Comparison of ENCODE assay signal across 20 cellular contexts in genomic region chr11:64330888-64331287, GRCh38. TPM values are rescaled to one million over a fixed set of nuclear protein-coding genes. Genes with fewer than 3 reads are reported as not detected.
A peak's percentile ranks its signal among the peaks of the same experiment; 100 is the strongest.
DNase-seq lines count a peak whose midpoint lies in the region; ATAC-seq and TF ChIP-seq lines count a peak whose summit lies in the region.
"Had no signal": no experiment of that assay in that cellular context is flagged by ENCODE, and none has a peak within 500 bp of the region (broad histone marks: within the 10 kb centered on the region; RNA-seq: fewer than 3 reads in every experiment).

No MANE protein-coding gene starts in this region.

- DNase-seq in RWPE1 (ENCODE audit: low spot score) = no peak
- no peak for DNase-seq in glutamatergic neuron
- no peak for DNase-seq in coronary artery (ENCODE audit: low spot score)
- DNase-seq: ACHN; activated naive CD4-positive, alpha-beta T cell treated with anti-CD3 and anti-CD28 coated beads, Interleukin-2, amount 50 U/mL, for 16 hours; activated T-cell treated with anti-CD3 and anti-CD28 coated beads, Interleukin-2, amount 50 U/mL, for 72 hours; effector memory CD4-positive, alpha-beta T cell; gastrocnemius medialis; kidney; lower lobe of right lung; NCI-H1694; NCI-H2171 treated with DMSO at 0.1 percent for 48 hours; NCI-H69; T1000 had no signal

- no peak for TF ChIP-seq EP300 in gastroesophageal sphincter (IDR thresholded peaks at IDR 0.05)

- no peaks in the 10 kb centered on the region for H3K36me3 ChIP-seq in gastroesophageal sphincter
- H3K36me3 ChIP-seq: BLaER1, esophagus muscularis mucosa, gastrocnemius medialis, lower lobe of right lung, vagina had no signal

- H3K27ac ChIP-seq in C4-2B (peak overlapping the region; percentile 13), RWPE1 (peak overlapping the region; percentile 98), coronary artery (no peak overlapping the region), gastroesophageal sphincter (no peak overlapping the region)
- H3K27ac ChIP-seq: esophagus muscularis mucosa, gastrocnemius medialis, lower lobe of right lung had no signal

- H3K4me3 ChIP-seq in coronary artery (no peak overlapping the region), gastroesophageal sphincter (no peak overlapping the region)
- H3K4me3 ChIP-seq: BLaER1, esophagus muscularis mucosa, gastrocnemius medialis, lower lobe of right lung, vagina had no signal

- H3K36me3 Mint-ChIP-seq in glutamatergic neuron (ENCODE audit: unreplicated experiment) = peaks cover 4% of the 10 kb centered on the region

- TF ChIP-seq CTCF in C4-2B (conservative IDR thresholded peaks at IDR 0.05) = no peak
- TF ChIP-seq CTCF in RWPE1 (conservative IDR thresholded peaks at IDR 0.05; ENCODE audit: low read depth) = no peak
- no peak for TF ChIP-seq CTCF in glutamatergic neuron (IDR thresholded peaks at IDR 0.05; ENCODE audit: partially characterized antibody, unreplicated experiment)
- TF ChIP-seq CTCF in coronary artery (IDR thresholded peaks at IDR 0.05) = no peak
- no peak for TF ChIP-seq CTCF in gastroesophageal sphincter (IDR thresholded peaks at IDR 0.05)

- 62% methylated on average over 4 of the region's 11 CpGs; no CpG with 5 or more reads in 1 of the 2 donors for WGBS in gastroesophageal sphincter (ENCODE audit: low coverage in 1 of 2), 2 donors

- H3K9me3 Mint-ChIP-seq in glutamatergic neuron (ENCODE audit: unreplicated experiment) = peaks cover 18% of the 10 kb centered on the region
- H3K9me3 Mint-ChIP-seq: activated T-cell treated with anti-CD3 and anti-CD28 coated beads, Interleukin-2, amount 50 U/mL, for 72 hours had no signal

- CTCF ChIA-PET in RWPE1 (lab: Yijun Ruan, JAX) = interaction anchor here (0.6 to 2.6 kb wide), 4 partner anchors 11 to 561 kb away, joined by 4 to 34 read pairs (median 16); partner anchors contain the start of genes PRDX5 and TRMT112

- H3K9me3 ChIP-seq in gastroesophageal sphincter = no peaks in the 10 kb centered on the region
- H3K9me3 ChIP-seq: BLaER1, esophagus muscularis mucosa, gastrocnemius medialis, lower lobe of right lung, vagina had no signal

- H3K4me1 Mint-ChIP-seq in glutamatergic neuron (ENCODE audit: low read depth, unreplicated experiment) = peaks cover 13% of the 10 kb centered on the region

- H3K27me3 ChIP-seq in gastroesophageal sphincter = peaks cover 3% of the 10 kb centered on the region
- H3K27me3 ChIP-seq: BLaER1, esophagus muscularis mucosa, gastrocnemius medialis, vagina had no signal

- POLR2A ChIA-PET in RWPE1 (lab: Yijun Ruan, JAX; ENCODE audit: low non-redundant PET) = interaction anchor here (2.2 kb wide), 1 partner anchor 13 kb away, joined by 17 read pairs; the partner anchor contains the start of genes PRDX5 and TRMT112

- H3K27ac Mint-ChIP-seq in glutamatergic neuron (ENCODE audit: unreplicated experiment) = no peak overlapping the region

- peaks cover 14% of the 10 kb centered on the region for H3K27me3 Mint-ChIP-seq in glutamatergic neuron (ENCODE audit: unreplicated experiment)

- peaks cover 0 to 7% (median 0%) of the 10 kb centered on the region in 3 donors for H3K4me1 ChIP-seq in gastroesophageal sphincter

- ATAC-seq in gastroesophageal sphincter (no peak), GM19023 (IDR thresholded peaks at IDR 0.05; ENCODE audit: unreplicated experiment) (no peak)
- ATAC-seq: gastrocnemius medialis had no signal

- no peak for TF ChIP-seq POLR2A in gastroesophageal sphincter (IDR thresholded peaks at IDR 0.05)

- peak overlapping the region; percentile 42 for H3K4me3 Mint-ChIP-seq in glutamatergic neuron (ENCODE audit: unreplicated experiment)

RNA-seq across cellular contexts. Expression of gene CCDC88B, which starts 9.1 kb away (rescaled TPM):
- 83.6 TPM for total RNA-seq in glutamatergic neuron (ENCODE audit: unreplicated experiment)
- total RNA-seq in gastroesophageal sphincter = 1 to 10 TPM; 7.6 to 9.4 (median 8.5) TPM

RNA-seq across cellular contexts. Expression of gene PRDX5, which starts 13.0 kb away (rescaled TPM):
- total RNA-seq in glutamatergic neuron (ENCODE audit: unreplicated experiment) = 418 TPM
- 100 to 1,000 TPM; 179 to 260 (median 181) TPM for total RNA-seq in gastroesophageal sphincter

RNA-seq across cellular contexts. Expression of gene TRMT112, which starts 13.5 kb away (rescaled TPM):
- total RNA-seq in glutamatergic neuron (ENCODE audit: unreplicated experiment) (93.1 TPM), gastroesophageal sphincter (100 to 1,000 TPM; 180 to 267 (median 218) TPM)

RNA-seq across cellular contexts. Expression of gene ESRRA, which starts 25.6 kb away (rescaled TPM):
- 69.9 TPM for total RNA-seq in glutamatergic neuron (ENCODE audit: unreplicated experiment)
- total RNA-seq in gastroesophageal sphincter = 10 to 100 TPM; 39.8 to 77.1 (median 71.2) TPM

RNA-seq across cellular contexts. Expression of gene RPS6KA4, which starts 28.1 kb away (rescaled TPM):
- total RNA-seq in glutamatergic neuron (ENCODE audit: unreplicated experiment) (3.2 TPM), gastroesophageal sphincter (10 to 100 TPM; 21.2 to 44.2 (median 28.3) TPM)

Comparison
In these comparisons a context has a peak if more than half of its experiments do, and no peak if none do; other contexts are left out.
1. H3K27ac ChIP-seq: peak in C4-2B (single experiment) and RWPE1 (single experiment); none in coronary artery (0 of 2) and gastroesophageal sphincter (0 of 4).